In the genomic region with DNA sequence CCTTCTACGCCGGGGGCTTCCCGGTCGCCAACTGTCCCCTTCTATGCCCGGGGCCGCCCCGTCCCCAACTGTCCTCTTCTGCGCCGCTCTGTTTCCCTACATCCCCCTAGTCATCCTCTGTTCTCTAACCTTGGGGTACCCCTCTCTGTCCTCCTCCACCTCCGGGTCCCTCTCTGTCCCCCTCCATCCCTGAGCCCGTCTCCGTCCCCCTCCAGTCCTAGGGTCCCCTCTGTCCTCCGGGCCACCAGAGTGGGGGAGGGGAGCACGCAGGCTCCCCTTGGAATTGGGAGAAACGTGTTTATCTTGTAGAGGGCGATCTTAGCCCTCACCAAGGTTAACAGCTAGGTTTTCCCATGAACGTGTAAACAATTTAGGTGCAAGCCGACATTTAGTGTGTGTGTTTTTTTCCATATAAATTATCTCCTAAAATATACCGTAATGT, we compare ENCODE assay signal across 8 cellular contexts. TPM values are rescaled to one million over a fixed set of nuclear protein-coding genes. Genes with fewer than 3 reads are reported as not detected.
A peak's percentile ranks its signal among the peaks of the same experiment; 100 is the strongest.
DNase-seq lines count a peak whose midpoint lies in the region; TF ChIP-seq lines count a peak whose summit lies in the region.

No MANE protein-coding gene starts in this region.

- H3K9me3 ChIP-seq in neural progenitor cell (ENCODE audit: low read depth) = no peaks in the 10 kb centered on the region

- TF ChIP-seq CTCF in neural progenitor cell (IDR thresholded peaks at IDR 0.05) = no peak

- H3K27ac ChIP-seq in neural progenitor cell = peak overlapping the region; percentile 98

- no peak overlapping the region for H2AFZ ChIP-seq in neural progenitor cell (replicated peaks)

- H3K27me3 ChIP-seq in neural progenitor cell = peaks cover 18% of the 10 kb centered on the region

- H3K79me2 ChIP-seq in neural progenitor cell (ENCODE audit: low read depth) = peaks cover 39% of the 10 kb centered on the region

- H3F3A ChIP-seq in neural progenitor cell (ENCODE audit: low read depth) = peaks cover 17% of the 10 kb centered on the region

- peak overlapping the region; percentile 92 for H3K4me2 ChIP-seq in neural progenitor cell

- DNase-seq in NCI-H2081 (lab: John Stamatoyannopoulos, UW) = peak; percentile 23 to 32
- no peak for DNase-seq in NCI-H2081 treated with DMSO at 0.1 percent for 48 hours (lab: John Stamatoyannopoulos, UW)
- DNase-seq in activated CD8-positive, alpha-beta memory T cell treated with anti-CD3 and anti-CD28 coated beads for 24 hours = peak; percentile 86
- peak; percentile 61 for DNase-seq in fibroblast of peridontal ligament (ENCODE audit: extremely low read depth)
- peak; percentile 55 for DNase-seq in neural progenitor cell (ENCODE audit: low spot score)
- no peak for DNase-seq in NCI-H2107 (lab: John Stamatoyannopoulos, UW)
- DNase-seq in MV-4-11 (lab: John Stamatoyannopoulos, UW) = no peak

- H3K4me1 Mint-ChIP-seq in IgD-negative memory B cell (peaks cover 13 to 18% (median 16%) of the 10 kb centered on the region in 3 donors), neural progenitor cell (peaks cover 32% of the 10 kb centered on the region)

- peaks cover 0 to 8% (median 0%) of the 10 kb centered on the region in 3 donors for H3K9me3 Mint-ChIP-seq in IgD-negative memory B cell
- peaks cover 12% of the 10 kb centered on the region for H3K9me3 Mint-ChIP-seq in neural progenitor cell

- H3K4me1 ChIP-seq in neural progenitor cell = peaks cover 18% of the 10 kb centered on the region

- peak overlapping the region; percentile 87 for H3K4me3 ChIP-seq in neural progenitor cell

- peak overlapping the region; percentile 97 to 98 (median 98) for H3K27ac Mint-ChIP-seq in IgD-negative memory B cell
- H3K27ac Mint-ChIP-seq in neural progenitor cell = peak overlapping the region; percentile 99

- H3K36me3 Mint-ChIP-seq in IgD-negative memory B cell = peaks cover 7% of the 10 kb centered on the region
- H3K36me3 Mint-ChIP-seq in neural progenitor cell = peaks cover 13% of the 10 kb centered on the region

- peak overlapping the region; percentile 98 for H3K9ac ChIP-seq in neural progenitor cell

- H3K4me3 Mint-ChIP-seq in IgD-negative memory B cell (peak overlapping the region; percentile 89 to 97 (median 96)), neural progenitor cell (peak overlapping the region; percentile 85)

- H4K20me1 ChIP-seq in neural progenitor cell (ENCODE audit: low read depth) = peaks cover 32% of the 10 kb centered on the region

- H3K27me3 Mint-ChIP-seq in IgD-negative memory B cell (no peaks in the 10 kb centered on the region), neural progenitor cell (ENCODE audit: insufficient read depth, low read depth) (peaks cover 19% of the 10 kb centered on the region)

- H3K36me3 ChIP-seq in neural progenitor cell = no peaks in the 10 kb centered on the region

RNA-seq across cellular contexts. Expression of a gene that starts 0.9 kb away (rescaled TPM):
- 1,101 TPM for polyA plus RNA-seq in IgD-negative memory B cell
- 8.7 and 11.9 TPM in 2 replicates for total RNA-seq in neural progenitor cell (ENCODE audit: low replicate concordance)

Comparison
In these comparisons a context has a peak if more than half of its experiments do, and no peak if none do; other contexts are left out.
1. DNase-seq: peak in NCI-H2081 (2 of 2), activated CD8-positive, alpha-beta memory T cell treated with anti-CD3 and anti-CD28 coated beads for 24 hours (single experiment), fibroblast of peridontal ligament (single experiment) and neural progenitor cell (single experiment); none in NCI-H2081 treated with DMSO at 0.1 percent for 48 hours (single experiment), NCI-H2107 (single experiment) and MV-4-11 (single experiment).